ENCODE assay signal across 35 cellular contexts in genomic region chr5:167837127-167837526, GRCh38.
"Had no signal": no experiment of that assay in that cellular context is flagged by ENCODE, and none has a peak within 500 bp of the region (broad histone marks: within the 10 kb centered on the region; RNA-seq: fewer than 3 reads in every experiment).

No MANE protein-coding gene starts in this region.

- H3K27me3 ChIP-seq: adrenal gland, body of pancreas, brain microvascular endothelial cell, breast epithelium, cardiac muscle cell had no signal

- H3K9me3 ChIP-seq: adrenal gland, body of pancreas, breast epithelium had no signal

- FAIRE-seq: astrocyte, TTC549 had no signal

- ATAC-seq: activated CD8-positive, alpha-beta T cell treated with anti-CD3 and anti-CD28 coated beads for 36 hours; activated naive CD4-positive, alpha-beta T cell treated with anti-CD3 and anti-CD28 coated beads, Interleukin-2, amount 50 U/mL, for 72 hours; activated T-cell treated with anti-CD3 and anti-CD28 coated beads, Interleukin-2, amount 50 U/mL, for 4 hours; activated T-cell treated with anti-CD3 and anti-CD28 coated beads, Interleukin-2, amount 50 U/mL, for 72 hours; activated T-helper 17 cell treated with anti-CD3 and anti-CD28 coated beads, Interleukin-2, amount 50 U/mL, for 72 hours; body of pancreas had no signal

- H3K36me3 ChIP-seq: adrenal gland, brain microvascular endothelial cell, breast epithelium, cardiac muscle cell had no signal

- DNase-seq: activated B cell treated with CpG ODN at 0.5 μM for 24 hours; activated CD4-positive, alpha-beta memory T cell treated with anti-CD3 and anti-CD28 coated beads for 36 hours; activated CD4-positive, alpha-beta T cell treated with anti-CD3 and anti-CD28 coated beads for 4 hours; activated CD4-positive, alpha-beta T cell treated with anti-CD3 and anti-CD28 coated beads, Interleukin-2, amount 10 ng/mL, durations not matched to agents 24 days and 14 days; activated CD4-positive, alpha-beta T cell treated with anti-CD3 and anti-CD28 coated beads, Interleukin-2, amount 50 U/mL, for 1 hour; activated CD4-positive, alpha-beta T cell treated with anti-CD3 and anti-CD28 coated beads, Interleukin-2, amount 50 U/mL, for 4 hours; activated CD4-positive, CD25-positive, alpha-beta regulatory T cell treated with anti-CD3 and anti-CD28 coated beads, Interleukin-2, amount 50 U/mL, for 72 hours; activated CD8-positive, alpha-beta memory T cell treated with anti-CD3 and anti-CD28 coated beads, Interleukin-2, amount 50 U/mL, for 4 hours; activated CD8-positive, alpha-beta T cell treated with anti-CD3 and anti-CD28 coated beads for 36 hours; activated effector memory CD4-positive, alpha-beta T cell treated with anti-CD3 and anti-CD28 coated beads, Interleukin-2, amount 50 U/mL, for 16 hours; activated gamma-delta T cell treated with Interleukin-2 at 50 U/mL for 16 hours; activated naive CD4-positive, alpha-beta T cell; activated naive CD4-positive, alpha-beta T cell treated with anti-CD3 and anti-CD28 coated beads for 36 hours; activated naive CD4-positive, alpha-beta T cell treated with anti-CD3 and anti-CD28 coated beads, Interleukin-2, amount 50 U/mL, for 16 hours; activated naive CD8-positive, alpha-beta T cell treated with anti-CD3 and anti-CD28 coated beads for 36 hours; activated T-cell treated with anti-CD3 and anti-CD28 coated beads for 4 hours; activated T-cell treated with anti-CD3 and anti-CD28 coated beads, Interleukin-2, amount 50 U/mL, for 1 hour; activated T-cell treated with anti-CD3 and anti-CD28 coated beads, Interleukin-2, amount 50 U/mL, for 4 hours; activated T-cell treated with anti-CD3 and anti-CD28 coated beads, Interleukin-2, amount 50 U/mL, for 72 hours; adrenal gland; amniotic stem cell; aorta; body of pancreas; brain microvascular endothelial cell; cerebellar nuclear complex; T-helper 1 cell; T-helper 2 cell; T-helper 9 cell had no signal

- H3K4me3 ChIP-seq: adrenal gland, body of pancreas, breast epithelium, cardiac muscle cell had no signal

- H3K4me1 ChIP-seq: adrenal gland, body of pancreas, breast epithelium had no signal

- H3K27ac ChIP-seq: adrenal gland, body of pancreas, brain microvascular endothelial cell, breast epithelium, cardiac muscle cell, VCaP had no signal
